Comparison of ENCODE assay signal across 8 cellular contexts in the genomic region with DNA sequence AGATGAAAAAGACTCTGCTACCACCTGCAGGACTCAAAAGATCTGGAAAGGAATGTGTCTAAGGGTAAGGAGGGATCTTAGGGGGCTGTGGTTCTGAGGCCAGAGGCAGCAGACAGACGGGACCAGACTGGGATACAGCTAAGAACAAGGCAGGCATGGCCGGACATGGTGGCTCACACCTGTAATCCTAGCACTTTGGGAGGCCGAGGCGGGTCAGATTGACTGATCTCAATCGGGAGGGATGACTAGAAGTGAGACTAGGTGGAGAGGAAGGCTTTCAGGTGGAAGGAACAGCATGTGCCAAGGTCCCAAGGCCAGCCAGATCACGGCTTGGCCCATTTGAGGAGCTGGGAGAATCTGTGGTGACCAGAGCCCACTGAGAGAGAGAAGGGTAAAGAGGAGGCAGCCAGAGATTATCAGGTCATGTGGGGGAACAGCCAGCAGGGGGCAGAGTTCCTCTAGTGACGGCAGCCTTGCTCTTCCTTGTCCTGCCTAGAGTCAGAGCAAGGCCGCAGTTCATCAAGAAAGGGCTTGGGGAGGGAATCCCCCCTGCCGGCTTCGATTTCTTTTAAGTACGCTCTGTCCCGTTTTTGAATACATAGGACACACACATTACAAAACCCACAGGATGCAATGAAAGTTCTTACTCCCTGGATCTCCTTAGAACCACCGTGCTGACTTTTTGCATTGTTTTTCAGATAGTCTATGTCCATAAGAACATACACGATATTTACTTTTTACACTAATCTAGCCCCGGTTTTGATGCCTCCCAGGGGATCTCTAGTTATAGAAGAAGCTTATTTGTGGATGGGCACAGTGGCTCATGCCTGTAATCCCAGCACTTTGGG. TPM values are rescaled to one million over a fixed set of nuclear protein-coding genes. Genes with fewer than 3 reads are reported as not detected.
A peak's percentile ranks its signal among the peaks of the same experiment; 100 is the strongest.
DNase-seq lines count a peak whose midpoint lies in the region; ATAC-seq and TF ChIP-seq lines count a peak whose summit lies in the region.

No MANE protein-coding gene starts in this region.

- intact Hi-C loops in PC-3 (cut with micrococcal nuclease), result loop anchor here (1.0 to 5.0 kb wide), 3 partner anchors 36 to 598 kb away; a partner anchor contains a TSS

- H3K4me2 ChIP-seq in PC-3 (ENCODE audit: low read length) (no peak overlapping the region), neural progenitor cell (no peak overlapping the region)

- H3K27ac ChIP-seq in PC-3 (ENCODE audit: low read length), result no peak overlapping the region
- H3K27ac ChIP-seq in neural progenitor cell, result no peak overlapping the region

- peak overlapping the region; percentile 57 for H3K4me3 Mint-ChIP-seq in neural progenitor cell
- H3K4me3 Mint-ChIP-seq in stimulated activated naive CD8-positive, alpha-beta T cell treated with anti-CD3 and anti-CD28 coated beads, Interleukin-15, amount 100 ng/mL, for 72 hours, result peak overlapping the region in 1 of 2 donors; percentile 2

- POLR2A ChIA-PET in PC-3 (lab: Charles Lee; ENCODE audit: unreplicated experiment), result no interaction called here

- H3K27me3 ChIP-seq in PC-3 (ENCODE audit: low read length), result no peaks in the 10 kb centered on the region
- peaks cover 29% of the 10 kb centered on the region for H3K27me3 ChIP-seq in neural progenitor cell

- DNase-seq in GF-D8 (lab: John Stamatoyannopoulos, UW) (peak; percentile 46), PC-3 (peak; percentile 79), fibroblast of gingiva (ENCODE audit: low read depth) (peak; percentile 64), neural progenitor cell (ENCODE audit: low spot score) (peak; percentile 88)
- peak; percentile 82 for DNase-seq in activated T-cell treated with anti-CD3 and anti-CD28 coated beads, Interleukin-2, amount 50 U/mL, for 1 hour
- DNase-seq in stimulated activated naive CD8-positive, alpha-beta T cell treated with anti-CD3 and anti-CD28 coated beads, Interleukin-15, amount 100 ng/mL, for 72 hours, result peak; percentile 82 to 84

- H3K4me1 ChIP-seq in PC-3 (ENCODE audit: insufficient read depth, low read length), result peaks cover 15% of the 10 kb centered on the region
- peaks cover 7% of the 10 kb centered on the region for H3K4me1 ChIP-seq in neural progenitor cell

- H4K20me1 ChIP-seq in PC-3 (ENCODE audit: low read length) (no peaks in the 10 kb centered on the region), neural progenitor cell (ENCODE audit: low read depth) (peaks cover 10% of the 10 kb centered on the region)

- no peaks in the 10 kb centered on the region for H3K9me3 Mint-ChIP-seq in neural progenitor cell
- H3K9me3 Mint-ChIP-seq in stimulated activated naive CD8-positive, alpha-beta T cell treated with anti-CD3 and anti-CD28 coated beads, Interleukin-15, amount 100 ng/mL, for 72 hours, result no peaks in the 10 kb centered on the region

- H3K9me2 ChIP-seq in PC-3 (replicated peaks; ENCODE audit: low read length), result no peaks in the 10 kb centered on the region

- H3K36me3 ChIP-seq in PC-3 (ENCODE audit: low read depth, low read length) (no peaks in the 10 kb centered on the region), neural progenitor cell (no peaks in the 10 kb centered on the region)

- H3K79me2 ChIP-seq in PC-3 (ENCODE audit: low read length) (peaks cover 11% of the 10 kb centered on the region), neural progenitor cell (ENCODE audit: low read depth) (peaks cover 17% of the 10 kb centered on the region)

- no peaks in the 10 kb centered on the region for H3K36me3 Mint-ChIP-seq in neural progenitor cell

- H3K9ac ChIP-seq in PC-3 (ENCODE audit: low read length) (no peak overlapping the region), neural progenitor cell (no peak overlapping the region)

- H3K27ac Mint-ChIP-seq in neural progenitor cell, result peak overlapping the region; percentile 43
- H3K27ac Mint-ChIP-seq in stimulated activated naive CD8-positive, alpha-beta T cell treated with anti-CD3 and anti-CD28 coated beads, Interleukin-15, amount 100 ng/mL, for 72 hours, result peak overlapping the region in 1 of 2 donors; percentile 57

- TF ChIP-seq RAD21 in Ishikawa (IDR thresholded peaks at IDR 0.05; ENCODE audit: low read depth), result peak; percentile 92

- peak; percentile 11; the same call in 1 of the 2 replicates for ATAC-seq in PC-3
- ATAC-seq in stimulated activated naive CD8-positive, alpha-beta T cell treated with anti-CD3 and anti-CD28 coated beads, Interleukin-15, amount 100 ng/mL, for 72 hours, result peak; percentile 54
- no peak for ATAC-seq in GM21447 (IDR thresholded peaks at IDR 0.05; ENCODE audit: unreplicated experiment)

- peaks cover 30% of the 10 kb centered on the region for H3K27me3 Mint-ChIP-seq in neural progenitor cell (ENCODE audit: insufficient read depth, low read depth)
- H3K27me3 Mint-ChIP-seq in stimulated activated naive CD8-positive, alpha-beta T cell treated with anti-CD3 and anti-CD28 coated beads, Interleukin-15, amount 100 ng/mL, for 72 hours, result peaks cover 86% of the 10 kb centered on the region

- H3K4me1 Mint-ChIP-seq in neural progenitor cell, result peaks cover 36% of the 10 kb centered on the region
- H3K4me1 Mint-ChIP-seq in stimulated activated naive CD8-positive, alpha-beta T cell treated with anti-CD3 and anti-CD28 coated beads, Interleukin-15, amount 100 ng/mL, for 72 hours, result peaks cover 57% of the 10 kb centered on the region

- no peak for TF ChIP-seq EP300 in Ishikawa (IDR thresholded peaks at IDR 0.05; ENCODE audit: borderline replicate concordance)

- peaks cover 7% of the 10 kb centered on the region for H3F3A ChIP-seq in PC-3 (ENCODE audit: low read length, unreplicated experiment)
- peaks cover 44% of the 10 kb centered on the region for H3F3A ChIP-seq in neural progenitor cell (ENCODE audit: low read depth)

- CTCF ChIA-PET in PC-3 (lab: Charles Lee), result interaction anchor here (0.5 to 2.1 kb wide), 2 partner anchors 79 to 88 kb away, joined by 4 to 23 read pairs; a partner anchor contains a TSS

- H3K9me3 ChIP-seq in PC-3 (ENCODE audit: low read length) (no peaks in the 10 kb centered on the region), neural progenitor cell (ENCODE audit: low read depth) (no peaks in the 10 kb centered on the region)

- TF ChIP-seq CTCF in PC-3 (conservative IDR thresholded peaks at IDR 0.05; ENCODE audit: low read depth, low read length) (peak; percentile 71), neural progenitor cell (IDR thresholded peaks at IDR 0.05) (peak; percentile 80)

- BruUV-seq in PC-3 (replicated peaks; lab: Mats Ljungman, UMichigan), result no TSS peak

- H2AFZ ChIP-seq in PC-3 (ENCODE audit: low read length) (no peak overlapping the region), neural progenitor cell (replicated peaks) (no peak overlapping the region)

- H3K4me3 ChIP-seq in PC-3 (ENCODE audit: low read length) (no peak overlapping the region), neural progenitor cell (no peak overlapping the region)

TF ChIP-seq in Ishikawa, 13 proteins besides CTCF, POLR2A, EP300 and RAD21:
- TF ChIP-seq, protein P1, sequence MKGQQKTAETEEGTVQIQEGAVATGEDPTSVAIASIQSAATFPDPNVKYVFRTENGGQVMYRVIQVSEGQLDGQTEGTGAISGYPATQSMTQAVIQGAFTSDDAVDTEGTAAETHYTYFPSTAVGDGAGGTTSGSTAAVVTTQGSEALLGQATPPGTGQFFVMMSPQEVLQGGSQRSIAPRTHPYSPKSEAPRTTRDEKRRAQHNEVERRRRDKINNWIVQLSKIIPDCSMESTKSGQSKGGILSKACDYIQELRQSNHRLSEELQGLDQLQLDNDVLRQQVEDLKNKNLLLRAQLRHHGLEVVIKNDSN (IDR thresholded peaks at IDR 0.05), result no peak
- TF ChIP-seq ZBTB7A (IDR thresholded peaks at IDR 0.05; ENCODE audit: low read depth) (no peak), FOXM1 (IDR thresholded peaks at IDR 0.05; ENCODE audit: borderline replicate concordance, low read depth) (no peak), NFIC (IDR thresholded peaks at IDR 0.05) (no peak), TEAD4 (IDR thresholded peaks at IDR 0.05) (no peak)
- TF ChIP-seq, protein P2, sequence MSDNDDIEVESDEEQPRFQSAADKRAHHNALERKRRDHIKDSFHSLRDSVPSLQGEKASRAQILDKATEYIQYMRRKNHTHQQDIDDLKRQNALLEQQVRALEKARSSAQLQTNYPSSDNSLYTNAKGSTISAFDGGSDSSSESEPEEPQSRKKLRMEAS (IDR thresholded peaks at IDR 0.05), result no peak
- TF ChIP-seq, protein P3, sequence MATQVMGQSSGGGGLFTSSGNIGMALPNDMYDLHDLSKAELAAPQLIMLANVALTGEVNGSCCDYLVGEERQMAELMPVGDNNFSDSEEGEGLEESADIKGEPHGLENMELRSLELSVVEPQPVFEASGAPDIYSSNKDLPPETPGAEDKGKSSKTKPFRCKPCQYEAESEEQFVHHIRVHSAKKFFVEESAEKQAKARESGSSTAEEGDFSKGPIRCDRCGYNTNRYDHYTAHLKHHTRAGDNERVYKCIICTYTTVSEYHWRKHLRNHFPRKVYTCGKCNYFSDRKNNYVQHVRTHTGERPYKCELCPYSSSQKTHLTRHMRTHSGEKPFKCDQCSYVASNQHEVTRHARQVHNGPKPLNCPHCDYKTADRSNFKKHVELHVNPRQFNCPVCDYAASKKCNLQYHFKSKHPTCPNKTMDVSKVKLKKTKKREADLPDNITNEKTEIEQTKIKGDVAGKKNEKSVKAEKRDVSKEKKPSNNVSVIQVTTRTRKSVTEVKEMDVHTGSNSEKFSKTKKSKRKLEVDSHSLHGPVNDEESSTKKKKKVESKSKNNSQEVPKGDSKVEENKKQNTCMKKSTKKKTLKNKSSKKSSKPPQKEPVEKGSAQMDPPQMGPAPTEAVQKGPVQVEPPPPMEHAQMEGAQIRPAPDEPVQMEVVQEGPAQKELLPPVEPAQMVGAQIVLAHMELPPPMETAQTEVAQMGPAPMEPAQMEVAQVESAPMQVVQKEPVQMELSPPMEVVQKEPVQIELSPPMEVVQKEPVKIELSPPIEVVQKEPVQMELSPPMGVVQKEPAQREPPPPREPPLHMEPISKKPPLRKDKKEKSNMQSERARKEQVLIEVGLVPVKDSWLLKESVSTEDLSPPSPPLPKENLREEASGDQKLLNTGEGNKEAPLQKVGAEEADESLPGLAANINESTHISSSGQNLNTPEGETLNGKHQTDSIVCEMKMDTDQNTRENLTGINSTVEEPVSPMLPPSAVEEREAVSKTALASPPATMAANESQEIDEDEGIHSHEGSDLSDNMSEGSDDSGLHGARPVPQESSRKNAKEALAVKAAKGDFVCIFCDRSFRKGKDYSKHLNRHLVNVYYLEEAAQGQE (IDR thresholded peaks at IDR 0.05; ENCODE audit: low read depth), result no peak

RNA-seq across cellular contexts. Expression of a gene that starts 2.6 kb away (rescaled TPM):
- total RNA-seq in PC-3 (2014; rRNA removed) (3.4 and 4.7 TPM in 2 replicates), neural progenitor cell (ENCODE audit: low replicate concordance) (3.1 and 9.0 TPM in 2 replicates)

RNA-seq across cellular contexts. Expression of a gene that starts 3.2 kb away (rescaled TPM):
- total RNA-seq in PC-3 (2014; rRNA removed), result 0.77 and 1.6 TPM in 2 replicates
- total RNA-seq in neural progenitor cell (ENCODE audit: low replicate concordance), result 302 and 313 TPM in 2 replicates

Comparison
In these comparisons a context has a peak if more than half of its experiments do, and no peak if none do; other contexts are left out.
1. RNA of a gene that starts 3.2 kb away (total RNA-seq): 302 to 313 TPM in neural progenitor cell; 0.77 to 1.6 TPM in PC-3; every median in the first group is over 100 times any median in the second.
2. Peak in every context shown above with its lines, with median percentiles within 50 percentile points of each other: DNase-seq.